ENCODE assay signal across 8 cellular contexts in the genomic region with DNA sequence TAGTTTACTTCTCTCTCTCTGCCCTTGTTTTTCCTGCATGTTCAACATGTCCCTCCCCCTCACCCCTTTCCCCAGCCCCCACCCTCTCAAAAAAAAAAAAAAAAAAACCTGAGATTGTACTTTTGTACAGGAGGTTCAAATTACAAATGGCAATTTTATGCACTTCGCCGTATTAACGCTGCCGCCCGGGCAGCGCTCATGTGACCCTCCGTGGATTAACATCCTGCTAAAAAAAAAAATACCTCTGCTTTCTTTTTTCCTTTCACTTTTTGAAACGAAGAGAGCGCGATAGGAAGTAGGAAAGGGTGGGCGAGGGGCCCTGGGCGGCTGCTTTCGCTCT. TPM values are rescaled to one million over a fixed set of nuclear protein-coding genes. Genes with fewer than 3 reads are reported as not detected.
DNase-seq lines count a peak whose midpoint lies in the region; ATAC-seq, FAIRE-seq and TF ChIP-seq lines count a peak whose summit lies in the region.

No MANE protein-coding gene starts in this region.

- H3K36me3 Mint-ChIP-seq in activated naive CD8-positive, alpha-beta T cell treated with anti-CD3 and anti-CD28 coated beads, Interleukin-2, amount 10 ng/mL, durations not matched to agents 7 days and 5 days = peaks cover 9% of the 10 kb centered on the region

- no peak for TF ChIP-seq CTCF in keratinocyte (optimal IDR thresholded peaks at IDR 0.05 in 1 of 3, IDR thresholded peaks at IDR 0.05 in 1 of 3, conservative IDR thresholded peaks at IDR 0.05 in 1 of 3; ENCODE audit: extremely low read depth in 1 of 3, insufficient read depth in 2 of 3, low read length in 3 of 3)

- dilution Hi-C loops in keratinocyte (cut with MboI; ENCODE audit: extremely low pct_ligation_motif_present, low sequenced_read_pairs) = no loop called here

- H3K4me1 Mint-ChIP-seq in activated naive CD8-positive, alpha-beta T cell treated with anti-CD3 and anti-CD28 coated beads, Interleukin-2, amount 10 ng/mL, durations not matched to agents 7 days and 5 days = peaks cover 14% of the 10 kb centered on the region

- peak; percentile 43 for DNase-seq in NCI-H1105 treated with DMSO at 0.1 percent for 48 hours (lab: John Stamatoyannopoulos, UW)
- no peak for DNase-seq in NCI-H1105 (lab: John Stamatoyannopoulos, UW)
- DNase-seq in activated naive CD8-positive, alpha-beta T cell treated with anti-CD3 and anti-CD28 coated beads, Interleukin-2, amount 10 ng/mL, durations not matched to agents 7 days and 5 days = no peak
- no peak for DNase-seq in keratinocyte (ENCODE audit: low read depth, low spot score)
- DNase-seq in NAMALWA (ENCODE audit: low spot score) = no peak
- DNase-seq in stimulated activated CD4-positive, alpha-beta T cell treated with anti-CD3 and anti-CD28 coated beads, Interleukin-4, amount 100 ng/mL, for 24 hours = no peak
- no peak for DNase-seq in NCI-H1694 (lab: John Stamatoyannopoulos, UW)

- peaks cover 6% of the 10 kb centered on the region for H3K9me3 Mint-ChIP-seq in activated naive CD8-positive, alpha-beta T cell treated with anti-CD3 and anti-CD28 coated beads, Interleukin-2, amount 10 ng/mL, durations not matched to agents 7 days and 5 days

- H4K20me1 ChIP-seq in keratinocyte (ENCODE audit: control insufficient read depth, extremely low read depth, insufficient read depth, low read length) = no peaks in the 10 kb centered on the region

- ATAC-seq in activated naive CD8-positive, alpha-beta T cell treated with anti-CD3 and anti-CD28 coated beads, Interleukin-2, amount 10 ng/mL, durations not matched to agents 7 days and 5 days (ENCODE audit: low read depth) = no peak

- H3K4me2 ChIP-seq in keratinocyte (ENCODE audit: control insufficient read depth, extremely low read depth, insufficient read depth, low read depth, low read length) = peak overlapping the region; percentile 93

- peaks cover 87% of the 10 kb centered on the region for H3K79me2 ChIP-seq in keratinocyte (ENCODE audit: control insufficient read depth, insufficient read depth, low read length)

- peak overlapping the region; percentile 74 to 98 (median 97) for H3K4me3 ChIP-seq in keratinocyte (ENCODE audit: control insufficient read depth in 2 of 3, extremely low read depth in 1 of 3, insufficient read depth in 2 of 3, low read depth in 1 of 3, low read length in 3 of 3)
- peak overlapping the region; percentile 69 to 96 (median 92) for H3K4me3 ChIP-seq in subcutaneous abdominal adipose tissue (ENCODE audit: low read depth in 1 of 5, low read length in 5 of 5)

- H3K27me3 ChIP-seq in keratinocyte (ENCODE audit: control insufficient read depth, extremely low read depth, insufficient read depth, low read length) (no peaks in the 10 kb centered on the region), subcutaneous abdominal adipose tissue (ENCODE audit: control insufficient read depth in 5 of 5, insufficient read depth in 4 of 5, low read length in 5 of 5) (peaks cover 0 to 4% (median 0%) of the 10 kb centered on the region in 5 donors)

- H3K4me1 ChIP-seq in keratinocyte (ENCODE audit: control insufficient read depth, extremely low read depth, insufficient read depth, low read length) (peaks cover 47% of the 10 kb centered on the region), subcutaneous abdominal adipose tissue (ENCODE audit: control insufficient read depth in 5 of 5, insufficient read depth in 5 of 5, low read length in 5 of 5) (peaks cover 10 to 53% (median 49%) of the 10 kb centered on the region in 5 donors)

- H3K36me3 ChIP-seq in keratinocyte (ENCODE audit: control insufficient read depth in 2 of 2, extremely low read depth in 1 of 2, insufficient read depth in 2 of 2, low read length in 2 of 2) = peaks cover 17 to 28% of the 10 kb centered on the region in 2 experiments
- H3K36me3 ChIP-seq in subcutaneous abdominal adipose tissue (ENCODE audit: control insufficient read depth in 5 of 5, insufficient read depth in 5 of 5, low read length in 5 of 5) = peaks cover 0 to 21% (median 7%) of the 10 kb centered on the region in 5 donors

- peak overlapping the region; percentile 90 for H3K27ac ChIP-seq in keratinocyte (ENCODE audit: control insufficient read depth, insufficient read depth, low read length)
- H3K27ac ChIP-seq in subcutaneous abdominal adipose tissue (ENCODE audit: low read depth, low read length) = peak overlapping the region; percentile 90

- no peak overlapping the region for H2AFZ ChIP-seq in keratinocyte (ENCODE audit: control insufficient read depth, low read length)

- H3K9ac ChIP-seq in keratinocyte (ENCODE audit: control insufficient read depth, extremely low read depth, insufficient read depth, low read length) (peak overlapping the region; percentile 92), subcutaneous abdominal adipose tissue (ENCODE audit: low read length in 5 of 5) (peak overlapping the region; percentile 68 to 81 (median 79))

- H3K27me3 Mint-ChIP-seq in activated naive CD8-positive, alpha-beta T cell treated with anti-CD3 and anti-CD28 coated beads, Interleukin-2, amount 10 ng/mL, durations not matched to agents 7 days and 5 days = peaks cover 77% of the 10 kb centered on the region

- no peak for FAIRE-seq in keratinocyte (lab: Jason Lieb, UNC)

- H3K9me1 ChIP-seq in keratinocyte (ENCODE audit: control insufficient read depth, extremely low read depth, insufficient read depth, low read length) = no peaks in the 10 kb centered on the region

- H3K27ac Mint-ChIP-seq in activated naive CD8-positive, alpha-beta T cell treated with anti-CD3 and anti-CD28 coated beads, Interleukin-2, amount 10 ng/mL, durations not matched to agents 7 days and 5 days = peak overlapping the region; percentile 72

- POLR2A ChIA-PET in activated naive CD8-positive, alpha-beta T cell treated with anti-CD3 and anti-CD28 coated beads, Interleukin-2, amount 10 ng/mL, durations not matched to agents 7 days and 5 days (lab: Charles Lee) = no interaction called here

- H3K4me3 Mint-ChIP-seq in activated naive CD8-positive, alpha-beta T cell treated with anti-CD3 and anti-CD28 coated beads, Interleukin-2, amount 10 ng/mL, durations not matched to agents 7 days and 5 days = peak overlapping the region; percentile 57

- H3K9me3 ChIP-seq in keratinocyte (ENCODE audit: control insufficient read depth, low read depth, low read length) (no peaks in the 10 kb centered on the region), subcutaneous abdominal adipose tissue (ENCODE audit: control insufficient read depth in 5 of 5, low read length in 5 of 5) (no peaks in the 10 kb centered on the region)

RNA-seq across cellular contexts. Expression of a gene that starts 2.3 kb away (rescaled TPM):
- total RNA-seq in activated naive CD8-positive, alpha-beta T cell treated with anti-CD3 and anti-CD28 coated beads, Interleukin-2, amount 10 ng/mL, durations not matched to agents 7 days and 5 days = not detected
- polyA plus RNA-seq in keratinocyte = 19.5 to 27.2 TPM (median 20.1 TPM) in 3 replicates
- 9.7 TPM for polyA plus RNA-seq in keratinocyte (2011; ENCODE audit: low read depth)
- 26.1 and 26.9 TPM in 2 replicates for polyA plus RNA-seq in keratinocyte (2011; cell fraction: cytosol; rRNA removed)
- polyA plus RNA-seq in keratinocyte (2011; cell fraction: nucleus; rRNA removed) = 40.5 and 46.0 TPM in 2 replicates
- polyA plus RNA-seq in keratinocyte (2012; ENCODE audit: low replicate concordance) = 17.2 and 43.5 TPM in 2 replicates
- polyA minus RNA-seq in keratinocyte = 12.0 to 19.7 TPM (median 19.2 TPM) in 3 replicates
- polyA minus RNA-seq in keratinocyte (2011; cell fraction: cytosol; rRNA and poly(A)+ RNA removed) = 38.4 TPM
- polyA minus RNA-seq in keratinocyte (2011; cell fraction: nucleus; rRNA and poly(A)+ RNA removed) = 24.0 and 24.7 TPM in 2 replicates
